ENCODE assay signal across 34 cellular contexts in the genomic region with DNA sequence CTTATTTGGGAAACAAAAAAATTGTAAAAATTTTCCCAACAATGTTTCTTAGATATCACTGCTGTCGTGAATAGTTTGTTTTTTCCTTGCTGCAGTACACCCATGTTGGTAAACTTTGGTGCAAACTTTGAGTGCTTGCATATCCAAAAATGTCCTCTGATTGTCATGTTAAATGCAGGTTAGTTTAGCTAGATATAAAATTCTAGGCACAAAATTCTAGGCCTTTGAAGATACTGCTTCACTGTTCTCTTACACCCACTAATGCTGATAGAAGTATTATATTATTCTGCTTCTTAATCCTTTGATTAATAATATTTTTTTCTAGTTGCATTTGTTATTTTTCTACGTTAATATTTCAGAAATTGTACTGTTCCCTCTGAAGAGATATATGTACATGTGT.
"Had no signal": no experiment of that assay in that cellular context is flagged by ENCODE, and none has a peak within 500 bp of the region (broad histone marks: within the 10 kb centered on the region; RNA-seq: fewer than 3 reads in every experiment).

No MANE protein-coding gene starts in this region.

- DNase-seq: Karpas-422, Kasumi-1, MG63, MM.1S, NCI-H1048, NCI-H1092, NCI-H1092 treated with DMSO at 0.1 percent for 48 hours, NCI-H1105, NCI-H1105 treated with DMSO at 0.1 percent for 48 hours, NCI-H1417, NCI-H1417 treated with DMSO at 0.1 percent for 48 hours, NCI-H1436, NCI-H1436 treated with DMSO at 0.1 percent for 48 hours, NCI-H146, NCI-H1694, NCI-H1694 treated with DMSO at 0.1 percent for 48 hours, NCI-H187, NCI-H187 treated with DMSO at 0.1 percent for 48 hours, NCI-H1930, NCI-H2029, NCI-H2029 treated with DMSO at 0.1 percent for 48 hours, NCI-H2081, NCI-H2081 treated with DMSO at 0.1 percent for 48 hours, NCI-H2107, NCI-H2171, NCI-H2171 treated with DMSO at 0.1 percent for 48 hours, NCI-H2227 treated with DMSO at 0.1 percent for 48 hours, NCI-H226, NCI-H345, NCI-H446, NCI-H446 treated with DMSO at 0.1 percent for 48 hours, NCI-H510A, NCI-H510A treated with DMSO at 0.1 percent for 48 hours, NCI-H524 had no signal

- H3K27me3 ChIP-seq: MG63 had no signal

- H3K4me3 ChIP-seq: MG63 had no signal
